24 cellular contexts compared by ENCODE assay signal in the genomic region with DNA sequence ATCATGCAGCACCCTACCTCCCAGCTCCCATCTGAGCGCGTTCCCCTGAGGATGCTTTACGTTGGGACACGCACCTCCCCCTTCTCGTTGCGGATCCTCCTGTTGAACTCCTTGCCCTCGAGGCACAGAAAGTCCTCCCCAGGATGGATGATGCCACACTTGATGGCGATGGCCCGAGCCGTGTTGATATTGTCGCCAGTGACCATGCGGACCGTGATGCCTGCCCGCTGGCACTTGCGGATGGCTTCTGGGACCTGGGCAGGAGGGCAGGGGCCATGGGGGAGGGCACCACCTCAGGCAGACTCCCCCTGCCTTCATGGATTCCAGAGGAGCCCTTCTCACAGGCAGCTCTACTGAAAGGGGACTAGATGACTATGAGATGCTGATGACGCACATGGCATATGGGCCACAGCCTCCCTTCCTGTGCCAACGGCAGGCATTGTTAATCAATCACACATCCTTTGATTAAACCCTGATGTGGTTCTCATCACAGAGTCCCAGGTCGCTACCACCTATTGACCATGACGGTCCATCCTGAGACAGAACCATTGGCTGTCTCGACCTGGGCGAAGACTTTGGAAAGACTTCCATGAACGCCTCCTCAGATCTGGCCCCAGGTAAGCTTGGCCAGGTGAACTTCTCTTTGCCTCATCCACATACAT. TPM values are rescaled to one million over a fixed set of nuclear protein-coding genes. Genes with fewer than 3 reads are reported as not detected.
DNase-seq lines count a peak whose midpoint lies in the region; ATAC-seq, FAIRE-seq and TF ChIP-seq lines count a peak whose summit lies in the region.
"Had no signal": no experiment of that assay in that cellular context is flagged by ENCODE, and none has a peak within 500 bp of the region (broad histone marks: within the 10 kb centered on the region; RNA-seq: fewer than 3 reads in every experiment).

No MANE protein-coding gene starts in this region.

- H3K4me3 ChIP-seq in kidney (ENCODE audit: low read length in 2 of 2) (no peak overlapping the region), suprapubic skin (no peak overlapping the region)
- H3K4me3 ChIP-seq: GM23248 had no signal

- 76% methylated on average over 16 of the region's 22 CpGs for WGBS in suprapubic skin

- intact Hi-C loops in activated CD4-positive, alpha-beta T cell treated with anti-CD3 and anti-CD28 coated beads for 36 hours (cut with DNase I, micrococcal nuclease) = no loop called here
- intact Hi-C loops in kidney (cut with DNase I) = no loop called here

- H3K9me3 Mint-ChIP-seq in activated CD4-positive, alpha-beta T cell treated with anti-CD3 and anti-CD28 coated beads for 36 hours (ENCODE audit: low read depth) = no peaks in the 10 kb centered on the region
- H3K9me3 Mint-ChIP-seq in WTC11 = no peaks in the 10 kb centered on the region
- H3K9me3 Mint-ChIP-seq: CD8-positive, alpha-beta T cell had no signal

- no peak for TF ChIP-seq EP300 in suprapubic skin (IDR thresholded peaks at IDR 0.05)

- H3K27me3 Mint-ChIP-seq in activated CD4-positive, alpha-beta T cell treated with anti-CD3 and anti-CD28 coated beads for 36 hours = peaks cover 8% of the 10 kb centered on the region
- H3K27me3 Mint-ChIP-seq in WTC11 (ENCODE audit: low read depth) = no peaks in the 10 kb centered on the region

- H3K4me1 ChIP-seq in kidney (ENCODE audit: control insufficient read depth in 1 of 2, insufficient read depth in 1 of 2, low read depth in 1 of 2, low read length in 2 of 2) (no peaks in the 10 kb centered on the region), suprapubic skin (peaks cover 5% of the 10 kb centered on the region)

- ATAC-seq in activated CD4-positive, alpha-beta T cell treated with anti-CD3 and anti-CD28 coated beads for 36 hours = peak; percentile 30
- ATAC-seq in WTC11 = no peak; the same call in 1 of the 2 replicates
- ATAC-seq in HG03196 (IDR thresholded peaks at IDR 0.05; ENCODE audit: unreplicated experiment) = no peak
- ATAC-seq: CD8-positive, alpha-beta T cell had no signal

- no peak overlapping the region for H3K27ac ChIP-seq in kidney (ENCODE audit: low read depth in 2 of 2, low read length in 2 of 2)
- H3K27ac ChIP-seq in suprapubic skin = no peak overlapping the region
- H3K27ac ChIP-seq: 22Rv1, GM23248 had no signal

- no peak overlapping the region for H3K4me3 Mint-ChIP-seq in activated CD4-positive, alpha-beta T cell treated with anti-CD3 and anti-CD28 coated beads for 36 hours
- H3K4me3 Mint-ChIP-seq in WTC11 = no peak overlapping the region
- H3K4me3 Mint-ChIP-seq: CD8-positive, alpha-beta T cell had no signal

- DNase-seq in activated CD4-positive, alpha-beta T cell treated with anti-CD3 and anti-CD28 coated beads for 36 hours = no peak
- no peak for DNase-seq in activated CD4-positive, alpha-beta T cell treated with anti-CD3 and anti-CD28 coated beads for 4 hours
- no peak for DNase-seq in WTC11 (ENCODE audit: low spot score)
- DNase-seq in kidney = peak; percentile 66
- DNase-seq in suprapubic skin (ENCODE audit: low spot score in 2 of 2) = no peak
- no peak for DNase-seq in kidney tubule cell (ENCODE audit: low spot score)
- DNase-seq in activated naive CD4-positive, alpha-beta T cell (lab: John Stamatoyannopoulos, UW) = no peak
- DNase-seq: ACHN; C1 segment of cervical spinal cord; CD8-positive, alpha-beta T cell; DMS153; GDM1; GM23248; KBM-7; MM.1S; NCI-H1048; NCI-H1436; NCI-H187 treated with DMSO at 0.1 percent for 48 hours; NCI-H2227 treated with DMSO at 0.1 percent for 48 hours; NCI-H510A; NCI-H748 treated with DMSO at 0.1 percent for 48 hours had no signal

- H3K36me3 Mint-ChIP-seq in activated CD4-positive, alpha-beta T cell treated with anti-CD3 and anti-CD28 coated beads for 36 hours (ENCODE audit: low read depth) = no peaks in the 10 kb centered on the region
- H3K36me3 Mint-ChIP-seq in WTC11 = no peaks in the 10 kb centered on the region
- H3K36me3 Mint-ChIP-seq: CD8-positive, alpha-beta T cell had no signal

- no peaks in the 10 kb centered on the region for H3K4me1 Mint-ChIP-seq in activated CD4-positive, alpha-beta T cell treated with anti-CD3 and anti-CD28 coated beads for 36 hours
- peaks cover 9% of the 10 kb centered on the region for H3K4me1 Mint-ChIP-seq in WTC11

- no peak overlapping the region for H3K27ac Mint-ChIP-seq in activated CD4-positive, alpha-beta T cell treated with anti-CD3 and anti-CD28 coated beads for 36 hours
- peak overlapping the region; percentile 22; the same call in 1 of the 2 replicates for H3K27ac Mint-ChIP-seq in WTC11
- H3K27ac Mint-ChIP-seq: CD8-positive, alpha-beta T cell had no signal

- no peak for TF ChIP-seq POLR2A in suprapubic skin (IDR thresholded peaks at IDR 0.05)

- no peak overlapping the region for H3K9ac ChIP-seq in kidney (ENCODE audit: low read length in 2 of 2)
- H3K9ac ChIP-seq: GM23248 had no signal

- TF ChIP-seq CTCF in WTC11 (IDR thresholded peaks at IDR 0.05) (no peak), kidney (IDR thresholded peaks at IDR 0.05; ENCODE audit: borderline replicate concordance, extremely low read depth, insufficient read depth) (no peak), suprapubic skin (IDR thresholded peaks at IDR 0.05) (no peak)

- H3K36me3 ChIP-seq in kidney (ENCODE audit: control insufficient read depth in 1 of 2, insufficient read depth in 2 of 2, low read length in 2 of 2) = no peaks in the 10 kb centered on the region
- H3K36me3 ChIP-seq in suprapubic skin = no peaks in the 10 kb centered on the region

- H3K27me3 ChIP-seq in suprapubic skin = no peaks in the 10 kb centered on the region

- POLR2A ChIA-PET in activated CD4-positive, alpha-beta T cell treated with anti-CD3 and anti-CD28 coated beads for 36 hours (lab: Charles Lee) = interaction anchor here (0.7 kb wide), 1 partner anchor 126 kb away, joined by 3 read pairs; no protein-coding TSS in a partner anchor
- POLR2A ChIA-PET in WTC11 (lab: Charles Lee) = no interaction called here

- CTCF ChIA-PET in activated CD4-positive, alpha-beta T cell treated with anti-CD3 and anti-CD28 coated beads for 36 hours (lab: Charles Lee) = no interaction called here
- CTCF ChIA-PET in WTC11 (lab: Charles Lee) = interaction anchor here (0.8 to 1.6 kb wide), 4 partner anchors 11 to 43 kb away, joined by 3 to 6 read pairs (median 4); no protein-coding TSS in a partner anchor

- FAIRE-seq in kidney (lab: Jason Lieb, UNC) = no peak
- FAIRE-seq: GM18507 had no signal

- H3K9me3 ChIP-seq in kidney (ENCODE audit: control insufficient read depth in 1 of 2, low read length in 2 of 2) (no peaks in the 10 kb centered on the region), suprapubic skin (no peaks in the 10 kb centered on the region)

TF ChIP-seq in WTC11, 78 proteins besides CTCF, POLR2A, EP300 and RAD21:
- TF ChIP-seq ATF1 (CRISPR knock-in tag; IDR thresholded peaks at IDR 0.05) (no peak), ZNF138 (CRISPR knock-in tag; conservative IDR thresholded peaks at IDR 0.05) (no peak), PRRX2 (CRISPR knock-in tag; IDR thresholded peaks at IDR 0.05) (no peak), SMAD3 (CRISPR knock-in tag; IDR thresholded peaks at IDR 0.05; ENCODE audit: borderline replicate concordance) (0 out of 2 replicates have a peak, but pooled peaks have one; percentile 20), ZNF671 (CRISPR knock-in tag; IDR thresholded peaks at IDR 0.05) (no peak)

RNA-seq across cellular contexts. Expression of gene SEC13, which starts 29.5 kb away (rescaled TPM):
- total RNA-seq in activated CD4-positive, alpha-beta T cell treated with anti-CD3 and anti-CD28 coated beads for 36 hours = 10 to 100 TPM; 89.9 to 92.0 TPM
- total RNA-seq in WTC11 (2021) (121 to 139 TPM (median 132 TPM) in 3 replicates), kidney (81.2 TPM), suprapubic skin (100 to 1,000 TPM; 104 to 137 (median 118) TPM)
- polyA plus RNA-seq in kidney (ENCODE audit: insufficient read depth, low read depth, low replicate concordance) = 136 TPM

RNA-seq across cellular contexts. Expression of gene GHRL, which starts 57.7 kb away (rescaled TPM):
- under 1 TPM; 0.19 to 0.30 TPM for total RNA-seq in activated CD4-positive, alpha-beta T cell treated with anti-CD3 and anti-CD28 coated beads for 36 hours
- 0.34 to 0.35 TPM in 2 of 3 replicates, not detected in the other for total RNA-seq in WTC11 (2021)
- 1.2 TPM for total RNA-seq in kidney
- 0.73 TPM for polyA plus RNA-seq in kidney (ENCODE audit: insufficient read depth, low read depth, low replicate concordance)
- under 1 TPM in 1 of 4 donors, not detected in 3; 0.80 TPM for total RNA-seq in suprapubic skin
- total RNA-seq: GM23248 had no signal
